ENCODE assay signal across 8 cellular contexts in genomic region chrX:48694776-48695523, GRCh38. TPM values are rescaled to one million over a fixed set of nuclear protein-coding genes. Genes with fewer than 3 reads are reported as not detected.
A peak's percentile ranks its signal among the peaks of the same experiment; 100 is the strongest.
DNase-seq lines count a peak whose midpoint lies in the region; ATAC-seq and TF ChIP-seq lines count a peak whose summit lies in the region.

No MANE protein-coding gene starts in this region.

- peaks cover 0 to 30% (median 5%) of the 10 kb centered on the region in 4 donors for H3K4me1 Mint-ChIP-seq in CD4-positive, CD25-positive, alpha-beta regulatory T cell
- peaks cover 41% of the 10 kb centered on the region for H3K4me1 Mint-ChIP-seq in GM23338
- peaks cover 26% of the 10 kb centered on the region for H3K4me1 Mint-ChIP-seq in activated T-helper 2 cell treated with anti-CD3 and anti-CD28 coated beads, Interferon-gamma antibody, Interleukin-2, Interleukin-4, amounts not matched to agents 10 μg/mL and 5 μg/mL and 100 μg/mL, durations not matched to agents 14 hours and 24 hours and 36 hours (ENCODE audit: low read depth)
- H3K4me1 Mint-ChIP-seq in naive thymus-derived CD4-positive, alpha-beta T cell = peaks cover 11 to 31% (median 24%) of the 10 kb centered on the region in 7 donors

- no peak overlapping the region for H3K4me2 ChIP-seq in GM23338

- peaks cover 11% of the 10 kb centered on the region for H3K36me3 ChIP-seq in CD4-positive, CD25-positive, alpha-beta regulatory T cell (ENCODE audit: control insufficient read depth, insufficient read depth, low read length)
- H3K36me3 ChIP-seq in GM23338 (ENCODE audit: insufficient read depth) = no peaks in the 10 kb centered on the region
- H3K36me3 ChIP-seq in naive thymus-derived CD4-positive, alpha-beta T cell (ENCODE audit: control insufficient read depth in 2 of 3, insufficient read depth in 3 of 3, low read length in 3 of 3) = peaks cover 0 to 12% (median 0%) of the 10 kb centered on the region in 3 experiments

- H3F3A ChIP-seq in GM23338 (replicated peaks; ENCODE audit: low read depth) = no peaks in the 10 kb centered on the region

- H4K20me1 ChIP-seq in GM23338 (replicated peaks; ENCODE audit: insufficient read depth) = no peaks in the 10 kb centered on the region

- peaks cover 9% of the 10 kb centered on the region for H3K4me1 ChIP-seq in CD4-positive, CD25-positive, alpha-beta regulatory T cell (ENCODE audit: control insufficient read depth, insufficient read depth, low read length, poor library complexity, severe bottlenecking)
- peaks cover 8% of the 10 kb centered on the region; the same call in 1 of the 2 replicates for H3K4me1 ChIP-seq in GM23338 (ENCODE audit: insufficient read depth)
- H3K4me1 ChIP-seq in naive thymus-derived CD4-positive, alpha-beta T cell (ENCODE audit: control insufficient read depth in 2 of 2, insufficient read depth in 2 of 2, low read length in 2 of 2) = peaks cover 0 to 13% of the 10 kb centered on the region in 2 donors

- no peak overlapping the region for H3K4me3 ChIP-seq in CD4-positive, CD25-positive, alpha-beta regulatory T cell (ENCODE audit: low read depth, low read length)
- H3K4me3 ChIP-seq in GM23338 = no peak overlapping the region
- H3K4me3 ChIP-seq in naive thymus-derived CD4-positive, alpha-beta T cell (ENCODE audit: low read length) = no peak overlapping the region

- no peaks in the 10 kb centered on the region for H3K27me3 Mint-ChIP-seq in CD4-positive, CD25-positive, alpha-beta regulatory T cell
- peaks cover 5% of the 10 kb centered on the region for H3K27me3 Mint-ChIP-seq in GM23338 (ENCODE audit: insufficient read depth, low read depth, poor library complexity)
- H3K27me3 Mint-ChIP-seq in activated T-helper 2 cell treated with anti-CD3 and anti-CD28 coated beads, Interferon-gamma antibody, Interleukin-2, Interleukin-4, amounts not matched to agents 10 μg/mL and 5 μg/mL and 100 μg/mL, durations not matched to agents 14 hours and 24 hours and 36 hours (ENCODE audit: low read depth) = no peaks in the 10 kb centered on the region
- no peaks in the 10 kb centered on the region for H3K27me3 Mint-ChIP-seq in naive thymus-derived CD4-positive, alpha-beta T cell

- CTCF ChIA-PET in naive thymus-derived CD4-positive, alpha-beta T cell (lab: Charles Lee) = no interaction called here

- no peak for TF ChIP-seq CTCF in GM23338 (conservative IDR thresholded peaks at IDR 0.05; ENCODE audit: low read depth in 2 of 2)

- ATAC-seq in CD4-positive, CD25-positive, alpha-beta regulatory T cell (ENCODE audit: low read depth in 2 of 2) = no peak
- no peak for ATAC-seq in GM23338
- ATAC-seq in naive thymus-derived CD4-positive, alpha-beta T cell = no peak
- no peak for ATAC-seq in GM21381 (IDR thresholded peaks at IDR 0.05; ENCODE audit: unreplicated experiment)

- peaks cover 7% of the 10 kb centered on the region for H3K36me3 Mint-ChIP-seq in CD4-positive, CD25-positive, alpha-beta regulatory T cell
- peaks cover 12% of the 10 kb centered on the region for H3K36me3 Mint-ChIP-seq in GM23338 (ENCODE audit: low read depth)
- peaks cover 36% of the 10 kb centered on the region for H3K36me3 Mint-ChIP-seq in activated T-helper 2 cell treated with anti-CD3 and anti-CD28 coated beads, Interferon-gamma antibody, Interleukin-2, Interleukin-4, amounts not matched to agents 10 μg/mL and 5 μg/mL and 100 μg/mL, durations not matched to agents 14 hours and 24 hours and 36 hours (ENCODE audit: low read depth)
- peaks cover 0 to 16% (median 10%) of the 10 kb centered on the region in 5 donors for H3K36me3 Mint-ChIP-seq in naive thymus-derived CD4-positive, alpha-beta T cell

- peak overlapping the region; percentile 48 to 94 (median 81) for H3K4me3 Mint-ChIP-seq in CD4-positive, CD25-positive, alpha-beta regulatory T cell
- H3K4me3 Mint-ChIP-seq in GM23338 = peak overlapping the region; percentile 91
- H3K4me3 Mint-ChIP-seq in activated T-helper 2 cell treated with anti-CD3 and anti-CD28 coated beads, Interferon-gamma antibody, Interleukin-2, Interleukin-4, amounts not matched to agents 10 μg/mL and 5 μg/mL and 100 μg/mL, durations not matched to agents 14 hours and 24 hours and 36 hours (ENCODE audit: low read depth) = peak overlapping the region; percentile 89
- peak overlapping the region in 9 of 10 donors; percentile 33 to 95 (median 88) for H3K4me3 Mint-ChIP-seq in naive thymus-derived CD4-positive, alpha-beta T cell

- no peak overlapping the region for H3K27ac ChIP-seq in CD4-positive, CD25-positive, alpha-beta regulatory T cell (ENCODE audit: insufficient read depth, low read length, poor library complexity, severe bottlenecking)
- no peak overlapping the region for H3K27ac ChIP-seq in GM23338 (ENCODE audit: low read depth)
- H3K27ac ChIP-seq in naive thymus-derived CD4-positive, alpha-beta T cell (ENCODE audit: low read depth, low read length) = peak overlapping the region; percentile 82

- H3K9me3 Mint-ChIP-seq in CD4-positive, CD25-positive, alpha-beta regulatory T cell = no peaks in the 10 kb centered on the region
- H3K9me3 Mint-ChIP-seq in GM23338 = no peaks in the 10 kb centered on the region; the same call in 2 of the 3 replicates
- no peaks in the 10 kb centered on the region for H3K9me3 Mint-ChIP-seq in activated T-helper 2 cell treated with anti-CD3 and anti-CD28 coated beads, Interferon-gamma antibody, Interleukin-2, Interleukin-4, amounts not matched to agents 10 μg/mL and 5 μg/mL and 100 μg/mL, durations not matched to agents 14 hours and 24 hours and 36 hours
- H3K9me3 Mint-ChIP-seq in naive thymus-derived CD4-positive, alpha-beta T cell = peaks cover 0 to 6% (median 0%) of the 10 kb centered on the region in 11 donors

- DNase-seq in CD4-positive, CD25-positive, alpha-beta regulatory T cell = no peak
- DNase-seq in GM23338 (ENCODE audit: low spot score) (no peak), hippocampal formation (lab: John Stamatoyannopoulos, UW) (no peak), DMS153 treated with DMSO at 0.1 percent for 48 hours (lab: John Stamatoyannopoulos, UW; ENCODE audit: unreplicated experiment) (no peak)
- DNase-seq in activated T-helper 2 cell treated with anti-CD3 and anti-CD28 coated beads, Interferon-gamma antibody, Interleukin-2, Interleukin-4, amounts not matched to agents 10 μg/mL and 5 μg/mL and 100 μg/mL, durations not matched to agents 14 hours and 24 hours and 36 hours (ENCODE audit: low spot score) = no peak
- no peak for DNase-seq in naive thymus-derived CD4-positive, alpha-beta T cell
- DNase-seq in stimulated activated CD4-positive, alpha-beta T cell treated with anti-CD3 and anti-CD28 coated beads, Interleukin-15, amount 100 ng/mL, for 24 hours = no peak

- peaks cover 9% of the 10 kb centered on the region for H3K79me2 ChIP-seq in GM23338 (replicated peaks; ENCODE audit: insufficient read depth)

- H3K9me2 ChIP-seq in GM23338 (ENCODE audit: insufficient read depth) = no peaks in the 10 kb centered on the region

- intact Hi-C loops in activated T-helper 2 cell treated with anti-CD3 and anti-CD28 coated beads, Interferon-gamma antibody, Interleukin-2, Interleukin-4, amounts not matched to agents 10 μg/mL and 5 μg/mL and 100 μg/mL, durations not matched to agents 14 hours and 24 hours and 36 hours (cut with micrococcal nuclease) = no loop called here
- intact Hi-C loops in naive thymus-derived CD4-positive, alpha-beta T cell (cut with micrococcal nuclease) = loop anchor here (5.0 to 10.0 kb wide), 2 partner anchors 202 to 220 kb away; partner anchors contain the start of genes FTSJ1 (in 1 of the 2), PQBP1 (in 1 of the 2), SLC38A5 (in 1 of the 2) and TIMM17B (in 1 of the 2)

- H2AFZ ChIP-seq in GM23338 = no peak overlapping the region

- no peaks in the 10 kb centered on the region for H3K9me3 ChIP-seq in CD4-positive, CD25-positive, alpha-beta regulatory T cell (ENCODE audit: control insufficient read depth in 2 of 2, low read length in 2 of 2)
- no peaks in the 10 kb centered on the region for H3K9me3 ChIP-seq in naive thymus-derived CD4-positive, alpha-beta T cell (ENCODE audit: control insufficient read depth in 2 of 3, low read length in 3 of 3)

- H3K27ac Mint-ChIP-seq in CD4-positive, CD25-positive, alpha-beta regulatory T cell = peak overlapping the region; percentile 86 to 98 (median 95)
- no peak overlapping the region for H3K27ac Mint-ChIP-seq in GM23338
- H3K27ac Mint-ChIP-seq in activated T-helper 2 cell treated with anti-CD3 and anti-CD28 coated beads, Interferon-gamma antibody, Interleukin-2, Interleukin-4, amounts not matched to agents 10 μg/mL and 5 μg/mL and 100 μg/mL, durations not matched to agents 14 hours and 24 hours and 36 hours = peak overlapping the region; percentile 94
- peak overlapping the region; percentile 61 to 96 (median 95) for H3K27ac Mint-ChIP-seq in naive thymus-derived CD4-positive, alpha-beta T cell

- H3K27me3 ChIP-seq in CD4-positive, CD25-positive, alpha-beta regulatory T cell (ENCODE audit: control insufficient read depth, insufficient read depth, low read length) = no peaks in the 10 kb centered on the region
- H3K27me3 ChIP-seq in GM23338 (ENCODE audit: insufficient read depth) = no peaks in the 10 kb centered on the region
- no peaks in the 10 kb centered on the region for H3K27me3 ChIP-seq in naive thymus-derived CD4-positive, alpha-beta T cell (ENCODE audit: control insufficient read depth in 2 of 2, insufficient read depth in 2 of 2, low read length in 2 of 2)

- POLR2A ChIA-PET in naive thymus-derived CD4-positive, alpha-beta T cell (lab: Charles Lee) = interaction anchor here (0.9 to 5.9 kb wide), 8 partner anchors 11 to 263 kb away, joined by 3 to 50 read pairs (median 12); partner anchors contain the start of genes HDAC6, OTUD5 and WAS

RNA-seq across cellular contexts. Expression of gene SUV39H1, which starts 1.6 kb away (rescaled TPM):
- 8.0 TPM for total RNA-seq in CD4-positive, CD25-positive, alpha-beta regulatory T cell
- polyA plus RNA-seq in CD4-positive, CD25-positive, alpha-beta regulatory T cell = 10 to 100 TPM; 10.8 to 15.7 (median 13.3) TPM
- 14.1 and 15.2 TPM in 2 replicates for total RNA-seq in GM23338 (2014; rRNA removed; shearing (Covaris generic))
- 9.0 and 9.5 TPM in 2 replicates for polyA plus RNA-seq in GM23338 (2016; fragmentation: Nextera tagmentation; extraction: Ambion mirVana)
- total RNA-seq in activated T-helper 2 cell treated with anti-CD3 and anti-CD28 coated beads, Interferon-gamma antibody, Interleukin-2, Interleukin-4, amounts not matched to agents 10 μg/mL and 5 μg/mL and 100 μg/mL, durations not matched to agents 14 hours and 24 hours and 36 hours = 28.8 and 29.6 TPM in 2 replicates
- 10 to 100 TPM in 1 of 5 experiments, 1 to 10 TPM in 4; 4.6 to 23.3 (median 8.6) TPM for total RNA-seq in naive thymus-derived CD4-positive, alpha-beta T cell
- polyA plus RNA-seq in naive thymus-derived CD4-positive, alpha-beta T cell = 10 to 100 TPM; 10.1 to 13.6 TPM

RNA-seq across cellular contexts. Expression of gene WAS, which starts 11.4 kb away (rescaled TPM):
- total RNA-seq in CD4-positive, CD25-positive, alpha-beta regulatory T cell = 101 TPM
- 10 to 100 TPM; 12.4 to 21.8 (median 20.3) TPM for polyA plus RNA-seq in CD4-positive, CD25-positive, alpha-beta regulatory T cell
- 0.12 and 0.56 TPM in 2 replicates for total RNA-seq in GM23338 (2014; rRNA removed; shearing (Covaris generic))
- 0.12 and 0.32 TPM in 2 replicates for polyA plus RNA-seq in GM23338 (2016; fragmentation: Nextera tagmentation; extraction: Ambion mirVana)
- total RNA-seq in activated T-helper 2 cell treated with anti-CD3 and anti-CD28 coated beads, Interferon-gamma antibody, Interleukin-2, Interleukin-4, amounts not matched to agents 10 μg/mL and 5 μg/mL and 100 μg/mL, durations not matched to agents 14 hours and 24 hours and 36 hours = 117 and 120 TPM in 2 replicates
- 100 to 1,000 TPM in 4 of 5 experiments, 10 to 100 TPM in 1; 92.2 to 164 (median 105) TPM for total RNA-seq in naive thymus-derived CD4-positive, alpha-beta T cell
- 10 to 100 TPM; 18.6 to 28.8 TPM for polyA plus RNA-seq in naive thymus-derived CD4-positive, alpha-beta T cell

Comparison
In these comparisons a context has a peak if more than half of its experiments do, and no peak if none do; other contexts are left out.
1. RNA of gene WAS, which starts 11.4 kb away (total RNA-seq): 117 to 120 TPM in activated T-helper 2 cell treated with anti-CD3 and anti-CD28 coated beads, Interferon-gamma antibody, Interleukin-2, Interleukin-4, amounts not matched to agents 10 μg/mL and 5 μg/mL and 100 μg/mL, durations not matched to agents 14 hours and 24 hours and 36 hours, 92.2 to 164 TPM in naive thymus-derived CD4-positive, alpha-beta T cell and 101 TPM in CD4-positive, CD25-positive, alpha-beta regulatory T cell (single experiment); 0.12 to 0.56 TPM in GM23338; every median in the first group is over 10 times any median in the second.
2. Peak in every context shown above with its lines, with median percentiles within 50 percentile points of each other: H3K4me3 Mint-ChIP-seq.